Comparison of ENCODE assay signal across 8 cellular contexts in genomic region chr1:27873671-27874384, GRCh38. TPM values are rescaled to one million over a fixed set of nuclear protein-coding genes. Genes with fewer than 3 reads are reported as not detected.
DNase-seq lines count a peak whose midpoint lies in the region; ATAC-seq, FAIRE-seq and TF ChIP-seq lines count a peak whose summit lies in the region.

No MANE protein-coding gene starts in this region.

- H3K9me3 ChIP-seq in kidney (ENCODE audit: control insufficient read depth in 1 of 2, low read length in 2 of 2) (no peaks in the 10 kb centered on the region), subcutaneous abdominal adipose tissue (ENCODE audit: control insufficient read depth in 5 of 5, low read length in 5 of 5) (no peaks in the 10 kb centered on the region)

- intact Hi-C loops in activated T-helper 2 cell treated with anti-CD3 and anti-CD28 coated beads, Interferon-gamma antibody, Interleukin-2, Interleukin-4, amounts not matched to agents 10 μg/mL and 5 μg/mL and 100 μg/mL, durations not matched to agents 14 hours and 24 hours and 36 hours (cut with micrococcal nuclease) = loop anchor here (2.0 kb wide), 1 partner anchor 13 kb away; no protein-coding TSS in a partner anchor
- intact Hi-C loops in kidney (cut with DNase I) = no loop called here

- H3K9ac ChIP-seq in kidney (ENCODE audit: low read length in 2 of 2) (no peak overlapping the region), subcutaneous abdominal adipose tissue (ENCODE audit: low read length in 5 of 5) (peak overlapping the region in 4 of 5 donors; percentile 52 to 87 (median 82))

- H3K27me3 ChIP-seq in subcutaneous abdominal adipose tissue (ENCODE audit: control insufficient read depth in 5 of 5, insufficient read depth in 4 of 5, low read length in 5 of 5) = no peaks in the 10 kb centered on the region

- H3K27ac ChIP-seq in kidney (ENCODE audit: low read depth in 2 of 2, low read length in 2 of 2) = no peak overlapping the region
- peak overlapping the region; percentile 50 for H3K27ac ChIP-seq in subcutaneous abdominal adipose tissue (ENCODE audit: low read depth, low read length)

- peaks cover 0 to 11% of the 10 kb centered on the region in 2 donors for H3K4me1 ChIP-seq in kidney (ENCODE audit: control insufficient read depth in 1 of 2, insufficient read depth in 1 of 2, low read depth in 1 of 2, low read length in 2 of 2)
- peaks cover 0 to 49% (median 24%) of the 10 kb centered on the region in 5 donors for H3K4me1 ChIP-seq in subcutaneous abdominal adipose tissue (ENCODE audit: control insufficient read depth in 5 of 5, insufficient read depth in 5 of 5, low read length in 5 of 5)

- H3K4me3 Mint-ChIP-seq in IgD-negative memory B cell = peak overlapping the region; percentile 84 to 99 (median 92)
- H3K4me3 Mint-ChIP-seq in activated T-helper 2 cell treated with anti-CD3 and anti-CD28 coated beads, Interferon-gamma antibody, Interleukin-2, Interleukin-4, amounts not matched to agents 10 μg/mL and 5 μg/mL and 100 μg/mL, durations not matched to agents 14 hours and 24 hours and 36 hours (ENCODE audit: low read depth) = peak overlapping the region; percentile 94

- no peaks in the 10 kb centered on the region for H3K9me3 Mint-ChIP-seq in IgD-negative memory B cell
- no peaks in the 10 kb centered on the region for H3K9me3 Mint-ChIP-seq in activated T-helper 2 cell treated with anti-CD3 and anti-CD28 coated beads, Interferon-gamma antibody, Interleukin-2, Interleukin-4, amounts not matched to agents 10 μg/mL and 5 μg/mL and 100 μg/mL, durations not matched to agents 14 hours and 24 hours and 36 hours

- peak overlapping the region; percentile 89 to 100 (median 97) for H3K27ac Mint-ChIP-seq in IgD-negative memory B cell
- H3K27ac Mint-ChIP-seq in activated T-helper 2 cell treated with anti-CD3 and anti-CD28 coated beads, Interferon-gamma antibody, Interleukin-2, Interleukin-4, amounts not matched to agents 10 μg/mL and 5 μg/mL and 100 μg/mL, durations not matched to agents 14 hours and 24 hours and 36 hours = peak overlapping the region; percentile 4

- no peaks in the 10 kb centered on the region for H3K36me3 ChIP-seq in kidney (ENCODE audit: control insufficient read depth in 1 of 2, insufficient read depth in 2 of 2, low read length in 2 of 2)
- peaks cover 0 to 9% (median 4%) of the 10 kb centered on the region in 5 donors for H3K36me3 ChIP-seq in subcutaneous abdominal adipose tissue (ENCODE audit: control insufficient read depth in 5 of 5, insufficient read depth in 5 of 5, low read length in 5 of 5)

- FAIRE-seq in kidney (lab: Jason Lieb, UNC) = no peak

- no peak for TF ChIP-seq CTCF in kidney (IDR thresholded peaks at IDR 0.05; ENCODE audit: borderline replicate concordance, extremely low read depth, insufficient read depth)

- H3K4me1 Mint-ChIP-seq in IgD-negative memory B cell = peaks cover 18 to 39% (median 36%) of the 10 kb centered on the region in 3 donors
- H3K4me1 Mint-ChIP-seq in activated T-helper 2 cell treated with anti-CD3 and anti-CD28 coated beads, Interferon-gamma antibody, Interleukin-2, Interleukin-4, amounts not matched to agents 10 μg/mL and 5 μg/mL and 100 μg/mL, durations not matched to agents 14 hours and 24 hours and 36 hours (ENCODE audit: low read depth) = peaks cover 22% of the 10 kb centered on the region

- H3K36me3 Mint-ChIP-seq in IgD-negative memory B cell = peaks cover 4% of the 10 kb centered on the region
- peaks cover 30% of the 10 kb centered on the region for H3K36me3 Mint-ChIP-seq in activated T-helper 2 cell treated with anti-CD3 and anti-CD28 coated beads, Interferon-gamma antibody, Interleukin-2, Interleukin-4, amounts not matched to agents 10 μg/mL and 5 μg/mL and 100 μg/mL, durations not matched to agents 14 hours and 24 hours and 36 hours (ENCODE audit: low read depth)

- DNase-seq in activated T-helper 2 cell treated with anti-CD3 and anti-CD28 coated beads, Interferon-gamma antibody, Interleukin-2, Interleukin-4, amounts not matched to agents 10 μg/mL and 5 μg/mL and 100 μg/mL, durations not matched to agents 14 hours and 24 hours and 36 hours (ENCODE audit: low spot score) = no peak
- DNase-seq in kidney = peak; percentile 78
- DNase-seq in NK-92 treated with Interleukin-12 subunit alpha and Interleukin-12 subunit beta, amount 100 ng/mL, for 24 hours (lab: John Stamatoyannopoulos, UW) = no peak

- H3K4me3 ChIP-seq in kidney (ENCODE audit: low read length in 2 of 2) (peak overlapping the region in 1 of 2 donors; percentile 18), subcutaneous abdominal adipose tissue (ENCODE audit: low read depth in 1 of 5, low read length in 5 of 5) (peak overlapping the region; percentile 76 to 89 (median 83))

- ATAC-seq in GM21786 (IDR thresholded peaks at IDR 0.05; ENCODE audit: unreplicated experiment) (no peak), GM19467 (IDR thresholded peaks at IDR 0.05; ENCODE audit: unreplicated experiment) (no peak), HG03342 (IDR thresholded peaks at IDR 0.05; ENCODE audit: unreplicated experiment) (no peak)

- H3K27me3 Mint-ChIP-seq in IgD-negative memory B cell = no peaks in the 10 kb centered on the region
- H3K27me3 Mint-ChIP-seq in activated T-helper 2 cell treated with anti-CD3 and anti-CD28 coated beads, Interferon-gamma antibody, Interleukin-2, Interleukin-4, amounts not matched to agents 10 μg/mL and 5 μg/mL and 100 μg/mL, durations not matched to agents 14 hours and 24 hours and 36 hours (ENCODE audit: low read depth) = no peaks in the 10 kb centered on the region

RNA-seq across cellular contexts. Expression of gene THEMIS2, which starts 1.5 kb away (rescaled TPM):
- polyA plus RNA-seq in IgD-negative memory B cell (70.0 TPM), kidney (ENCODE audit: insufficient read depth, low read depth, low replicate concordance) (5.2 TPM)
- 25.1 and 29.1 TPM in 2 replicates for total RNA-seq in activated T-helper 2 cell treated with anti-CD3 and anti-CD28 coated beads, Interferon-gamma antibody, Interleukin-2, Interleukin-4, amounts not matched to agents 10 μg/mL and 5 μg/mL and 100 μg/mL, durations not matched to agents 14 hours and 24 hours and 36 hours
- total RNA-seq in kidney = 47.2 TPM

RNA-seq across cellular contexts. Expression of gene RPA2, which starts 40.5 kb away (rescaled TPM):
- polyA plus RNA-seq in IgD-negative memory B cell = 163 TPM
- 80.7 and 80.8 TPM in 2 replicates for total RNA-seq in activated T-helper 2 cell treated with anti-CD3 and anti-CD28 coated beads, Interferon-gamma antibody, Interleukin-2, Interleukin-4, amounts not matched to agents 10 μg/mL and 5 μg/mL and 100 μg/mL, durations not matched to agents 14 hours and 24 hours and 36 hours
- 36.0 TPM for total RNA-seq in kidney
- 32.6 TPM for polyA plus RNA-seq in kidney (ENCODE audit: insufficient read depth, low read depth, low replicate concordance)

RNA-seq across cellular contexts. Expression of gene PPP1R8, which starts 43.2 kb away (rescaled TPM):
- polyA plus RNA-seq in IgD-negative memory B cell = 31.7 TPM
- 67.3 and 71.8 TPM in 2 replicates for total RNA-seq in activated T-helper 2 cell treated with anti-CD3 and anti-CD28 coated beads, Interferon-gamma antibody, Interleukin-2, Interleukin-4, amounts not matched to agents 10 μg/mL and 5 μg/mL and 100 μg/mL, durations not matched to agents 14 hours and 24 hours and 36 hours
- total RNA-seq in kidney = 38.6 TPM
- 21.8 TPM for polyA plus RNA-seq in kidney (ENCODE audit: insufficient read depth, low read depth, low replicate concordance)

Comparison
In these comparisons a context has a peak if more than half of its experiments do, and no peak if none do; other contexts are left out.
1. H3K9ac ChIP-seq: peak in subcutaneous abdominal adipose tissue (4 of 5); none in kidney (0 of 2).